In genomic region chr5:72213482-72213881, GRCh38 we compare ENCODE assay signal across 31 cellular contexts.
"Had no signal": no experiment of that assay in that cellular context is flagged by ENCODE, and none has a peak within 500 bp of the region (broad histone marks: within the 10 kb centered on the region; RNA-seq: fewer than 3 reads in every experiment).

No MANE protein-coding gene starts in this region.

- H3K9ac ChIP-seq: neural progenitor cell, parathyroid adenoma had no signal

- H3K9me3 Mint-ChIP-seq: mesothelial cell of epicardium; naive B cell; natural killer cell; nephron progenitor cell; neural progenitor cell; stimulated activated memory B cell treated with anti-CD40 and anti-IgM and Interleukin-4, amounts not matched to agents 10 μg/mL and 1 μg/mL and 100 μg/mL, for 72 hours; type B pancreatic cell had no signal

- H3K27me3 Mint-ChIP-seq: naive B cell; stimulated activated memory B cell treated with anti-CD40 and anti-IgM and Interleukin-4, amounts not matched to agents 10 μg/mL and 1 μg/mL and 100 μg/mL, for 72 hours; type B pancreatic cell had no signal

- DNase-seq: kidney glomerular epithelial cell; left colon; left lung; mesendoderm; naive B cell; natural killer cell; nephron progenitor cell; occipital lobe; psoas muscle; right lobe of liver; stimulated activated CD4-positive, alpha-beta T cell treated with anti-CD3 and anti-CD28 coated beads, Interleukin-1b, Interleukin-23, amount 100 ng/mL, for 48 hours; stimulated activated CD4-positive, alpha-beta T cell treated with anti-CD3 and anti-CD28 coated beads, Interleukin-2, amount 100 ng/mL, for 48 hours; stimulated activated CD4-positive, alpha-beta T cell treated with anti-CD3 and anti-CD28 coated beads, Interleukin-4, amount 100 ng/mL, for 4 hours; stimulated activated CD8-positive, alpha-beta memory T cell treated with anti-CD3 and anti-CD28 coated beads, Interleukin-4, amount 100 ng/mL, for 48 hours; stimulated activated naive CD4-positive, alpha-beta T cell treated with Interleukin-2 at 50 U/mL for 16 hours; tibial artery; uterus had no signal

- FAIRE-seq: keratinocyte had no signal

- H3K4me1 ChIP-seq: left lung, parathyroid adenoma, psoas muscle, right lobe of liver had no signal

- H3K27ac Mint-ChIP-seq: mesothelial cell of epicardium; natural killer cell; nephron progenitor cell; neural progenitor cell; stimulated activated memory B cell treated with anti-CD40 and anti-IgM and Interleukin-4, amounts not matched to agents 10 μg/mL and 1 μg/mL and 100 μg/mL, for 72 hours; type B pancreatic cell had no signal

- H3K27me3 ChIP-seq: heart left ventricle, hepatocyte, left lung, neural progenitor cell, neutrophil, right atrium auricular region, right lobe of liver, suprapubic skin, tibial artery, uterus had no signal

- H3K4me1 Mint-ChIP-seq: naive B cell; natural killer cell; stimulated activated memory B cell treated with anti-CD40 and anti-IgM and Interleukin-4, amounts not matched to agents 10 μg/mL and 1 μg/mL and 100 μg/mL, for 72 hours had no signal

- H3K9me3 ChIP-seq: heart left ventricle, left lung, neutrophil, psoas muscle, right atrium auricular region, right lobe of liver, suprapubic skin, thoracic aorta, tibial artery, uterus had no signal

- H3K36me3 ChIP-seq: neural progenitor cell, uterus had no signal

- H3K27ac ChIP-seq: hepatocyte, left lung, neural progenitor cell, neutrophil, parathyroid adenoma, psoas muscle, right lobe of liver, suprapubic skin, thoracic aorta, tibial artery, uterus had no signal

- H3K4me3 Mint-ChIP-seq: mesothelial cell of epicardium; naive B cell; natural killer cell; nephron progenitor cell; neural progenitor cell; stimulated activated memory B cell treated with anti-CD40 and anti-IgM and Interleukin-4, amounts not matched to agents 10 μg/mL and 1 μg/mL and 100 μg/mL, for 72 hours; type B pancreatic cell had no signal

- H3K4me3 ChIP-seq: heart left ventricle, hepatocyte, left lung, lung, neural progenitor cell, psoas muscle, right atrium auricular region, right lobe of liver, smooth muscle cell, suprapubic skin, thoracic aorta, tibial artery, uterus had no signal
